Comparison of ENCODE assay signal across 1 cellular context in the genomic region with DNA sequence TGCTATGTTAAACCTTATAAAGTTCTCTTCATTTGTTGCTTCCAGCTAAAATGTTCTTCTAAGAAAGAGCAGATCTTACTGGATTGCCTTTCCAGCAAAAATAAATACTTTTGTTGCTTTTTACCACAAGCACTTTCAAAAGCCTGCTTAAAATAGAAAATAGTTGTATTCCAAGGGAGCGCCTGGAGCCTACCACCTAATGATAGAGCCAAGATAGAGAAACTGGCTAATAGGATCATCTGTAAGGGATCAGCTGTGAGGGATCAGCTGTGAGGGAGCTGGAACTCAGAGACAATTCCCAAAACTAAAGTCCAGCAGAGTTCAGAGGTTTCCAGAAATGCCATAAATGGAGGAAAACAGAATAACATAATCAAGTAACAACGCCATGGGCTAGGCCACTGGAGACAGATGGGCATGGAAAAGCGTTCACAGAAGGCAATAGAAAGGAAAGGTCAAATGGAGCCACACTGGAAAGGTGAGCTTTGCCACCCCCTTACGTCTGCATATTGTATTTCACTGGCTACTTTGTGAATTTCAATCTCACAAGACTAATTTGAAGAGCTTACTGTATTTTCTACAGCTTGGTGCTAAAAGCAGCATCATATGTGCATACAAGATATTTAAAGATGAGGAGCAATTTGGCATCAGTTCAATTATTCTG.
TF ChIP-seq lines count a peak whose summit lies in the region.

No MANE protein-coding gene starts in this region.

TF ChIP-seq in H1, 55 proteins besides CTCF, POLR2A, EP300 and RAD21:
- TF ChIP-seq CBX5 (IDR thresholded peaks at IDR 0.05; ENCODE audit: low read depth, low read length) (no peak), MAFK (IDR thresholded peaks at IDR 0.05; ENCODE audit: low read depth, low read length) (no peak), JUN (IDR thresholded peaks at IDR 0.05; ENCODE audit: low read depth, low read length) (no peak), KDM1A (IDR thresholded peaks at IDR 0.05; ENCODE audit: borderline replicate concordance, low read length) (no peak)
- TF ChIP-seq, protein P1, sequence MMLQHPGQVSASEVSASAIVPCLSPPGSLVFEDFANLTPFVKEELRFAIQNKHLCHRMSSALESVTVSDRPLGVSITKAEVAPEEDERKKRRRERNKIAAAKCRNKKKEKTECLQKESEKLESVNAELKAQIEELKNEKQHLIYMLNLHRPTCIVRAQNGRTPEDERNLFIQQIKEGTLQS (IDR thresholded peaks at IDR 0.05; ENCODE audit: insufficient read depth, low read depth, low read length) = no peak
